8 cellular contexts compared by ENCODE assay signal in genomic region chr2:96907405-96908041, GRCh38. TPM values are rescaled to one million over a fixed set of nuclear protein-coding genes. Genes with fewer than 3 reads are reported as not detected.
A peak's percentile ranks its signal among the peaks of the same experiment; 100 is the strongest.
DNase-seq lines count a peak whose midpoint lies in the region; ATAC-seq and TF ChIP-seq lines count a peak whose summit lies in the region.

No MANE protein-coding gene starts in this region.

- peak in 2 of 3 donors; percentile 35 to 49 for TF ChIP-seq POLR2A in body of pancreas (IDR thresholded peaks at IDR 0.05)

- ATAC-seq in body of pancreas: peak; percentile 85
- no peak for ATAC-seq in GM18867 (IDR thresholded peaks at IDR 0.05; ENCODE audit: unreplicated experiment)
- ATAC-seq in HG03039 (IDR thresholded peaks at IDR 0.05; ENCODE audit: unreplicated experiment): no peak

- H3K27me3 ChIP-seq in body of pancreas (no peaks in the 10 kb centered on the region), iPS DF 6.9 (ENCODE audit: control insufficient read depth, insufficient read depth, low read length) (no peaks in the 10 kb centered on the region)

- no peaks in the 10 kb centered on the region for H3K9me3 ChIP-seq in body of pancreas
- no peaks in the 10 kb centered on the region for H3K9me3 ChIP-seq in iPS DF 6.9 (ENCODE audit: control insufficient read depth, insufficient read depth, low read length)

- intact Hi-C loops in body of pancreas (cut with DNase I): no loop called here

- H3K4me1 ChIP-seq in body of pancreas (peaks cover 19% of the 10 kb centered on the region), iPS DF 6.9 (ENCODE audit: control insufficient read depth, insufficient read depth, low read length) (peaks cover 2% of the 10 kb centered on the region)

- H3K36me3 ChIP-seq in body of pancreas (replicated peaks in 1 of 2; ENCODE audit: insufficient read depth in 1 of 2, low read depth in 2 of 2) (no peaks in the 10 kb centered on the region), iPS DF 6.9 (ENCODE audit: control insufficient read depth, insufficient read depth, low read length) (no peaks in the 10 kb centered on the region)

- DNase-seq in GM03348 (ENCODE audit: low spot score) (peak; percentile 82), body of pancreas (peak; percentile 41 to 69 (median 63)), iPS DF 6.9 (ENCODE audit: low read depth, low spot score) (peak; percentile 55), retina (peak; percentile 70)
- DNase-seq in stimulated activated CD4-positive, alpha-beta T cell treated with anti-CD3 and anti-CD28 coated beads, Interleukin-4, amount 100 ng/mL, for 4 hours: no peak
- DNase-seq in activated CD4-positive, CD25-positive, alpha-beta regulatory T cell (lab: John Stamatoyannopoulos, UW): no peak

- H3K27ac ChIP-seq in body of pancreas (peak overlapping the region; percentile 42 to 76 (median 58)), iPS DF 6.9 (ENCODE audit: low read length) (no peak overlapping the region)

- TF ChIP-seq CTCF in body of pancreas (IDR thresholded peaks at IDR 0.05): peak in 1 of 7 experiments; percentile 11

- H3K4me3 ChIP-seq in body of pancreas (no peak overlapping the region), iPS DF 6.9 (ENCODE audit: low read length) (no peak overlapping the region)

- WGBS in body of pancreas, 2 donors: 67 to 74% methylated on average over 1 to 15 of the region's 15 CpGs
- no CpG with 5 or more reads among the region's 15 CpGs for WGBS in iPS DF 6.9 (ENCODE audit: insufficient coverage, insufficient read length)

RNA-seq across cellular contexts. Expression of gene SEMA4C, which starts 37.6 kb away (rescaled TPM):
- total RNA-seq in body of pancreas: 10 to 100 TPM; 11.2 to 13.7 TPM

RNA-seq across cellular contexts. Expression of gene ANKRD39, which starts 49.7 kb away (rescaled TPM):
- 10 to 100 TPM in 1 of 2 donors, 1 to 10 TPM in 1; 2.3 to 14.3 TPM for total RNA-seq in body of pancreas

Comparison
In these comparisons a context has a peak if more than half of its experiments do, and no peak if none do; other contexts are left out.
1. DNase-seq: peak in GM03348 (single experiment), body of pancreas (4 of 4), iPS DF 6.9 (single experiment) and retina (single experiment); none in stimulated activated CD4-positive, alpha-beta T cell treated with anti-CD3 and anti-CD28 coated beads, Interleukin-4, amount 100 ng/mL, for 4 hours (0 of 2) and activated CD4-positive, CD25-positive, alpha-beta regulatory T cell (0 of 4).